15 cellular contexts compared by ENCODE assay signal in genomic region chr10:50400694-50401093, GRCh38.
DNase-seq lines count a peak whose midpoint lies in the region; ATAC-seq, FAIRE-seq and TF ChIP-seq lines count a peak whose summit lies in the region.
"Had no signal": no experiment of that assay in that cellular context is flagged by ENCODE, and none has a peak within 500 bp of the region (broad histone marks: within the 10 kb centered on the region; RNA-seq: fewer than 3 reads in every experiment).

No MANE protein-coding gene starts in this region.

- DNase-seq in GM12891 (ENCODE audit: insufficient read length, low spot score), result no peak
- DNase-seq in NB4 (ENCODE audit: low read depth), result peak; percentile 14
- DNase-seq in fibroblast of mammary gland (ENCODE audit: low read depth), result peak; percentile 36
- DNase-seq in sciatic nerve (ENCODE audit: low spot score), result no peak
- no peak for DNase-seq in T1000 (lab: John Stamatoyannopoulos, UW)
- DNase-seq in thyroid gland, result no peak
- DNase-seq: COR-L47, DMS153, EL, H9, Peyer's patch, SHP77 had no signal

- peak; percentile 16 for FAIRE-seq in GM12891 (lab: Jason Lieb, UNC)

- TF ChIP-seq CTCF in NB4 (IDR thresholded peaks at IDR 0.05; ENCODE audit: low read depth, low read length) (no peak), fibroblast of mammary gland (conservative IDR thresholded peaks at IDR 0.05; ENCODE audit: control insufficient read depth, insufficient read depth, low read depth, low read length) (no peak), thyroid gland (IDR thresholded peaks at IDR 0.05) (no peak)

- H3K27me3 ChIP-seq in thyroid gland, result no peaks in the 10 kb centered on the region
- H3K27me3 ChIP-seq: BLaER1 treated with 17β-estradiol and CSF1 and Interleukin-3, amounts not matched to agents 10 nM and 100 nM; Peyer's patch had no signal

- ATAC-seq in sciatic nerve (peak; percentile 50), HG03108 (IDR thresholded peaks at IDR 0.05; ENCODE audit: unreplicated experiment) (no peak)
- ATAC-seq: SK-N-SH treated with all-trans-retinoic acid at 6 μM for 48 hours had no signal

- H3K9me3 ChIP-seq in thyroid gland, result no peaks in the 10 kb centered on the region
- H3K9me3 ChIP-seq: BLaER1 treated with 17β-estradiol and CSF1 and Interleukin-3, amounts not matched to agents 10 nM and 100 nM; Peyer's patch had no signal

- H3K4me3 ChIP-seq in NB4 (ENCODE audit: low read depth, low read length) (no peak overlapping the region), fibroblast of mammary gland (ENCODE audit: control insufficient read depth, low read depth, low read length) (no peak overlapping the region), thyroid gland (replicated peaks in 1 of 3) (no peak overlapping the region)
- H3K4me3 ChIP-seq: BLaER1 treated with 17β-estradiol and CSF1 and Interleukin-3, amounts not matched to agents 10 nM and 100 nM; Peyer's patch had no signal

- peaks cover 0 to 4% of the 10 kb centered on the region in 2 donors for H3K4me1 ChIP-seq in thyroid gland
- H3K4me1 ChIP-seq: Peyer's patch had no signal

- no peaks in the 10 kb centered on the region for H3K36me3 ChIP-seq in thyroid gland
- H3K36me3 ChIP-seq: Peyer's patch had no signal

- WGBS in thyroid gland, 2 donors, result 82 to 85% methylated on average over 3 of the region's 3 CpGs

- H3K27ac ChIP-seq in thyroid gland, result no peak overlapping the region
- H3K27ac ChIP-seq: BLaER1 treated with 17β-estradiol and CSF1 and Interleukin-3, amounts not matched to agents 10 nM and 100 nM; Peyer's patch had no signal

- no peak for TF ChIP-seq POLR2A in GM12891 (IDR thresholded peaks at IDR 0.05; ENCODE audit: low read depth, low read length)
- TF ChIP-seq POLR2A in NB4 (IDR thresholded peaks at IDR 0.05; ENCODE audit: extremely low read depth, insufficient read length), result no peak
- TF ChIP-seq POLR2A in thyroid gland (IDR thresholded peaks at IDR 0.05), result no peak

- intact Hi-C loops in sciatic nerve (cut with DNase I), result no loop called here
- intact Hi-C loops in thyroid gland (cut with DNase I), result no loop called here

TF ChIP-seq in GM12891, 5 proteins besides CTCF, POLR2A, EP300 and RAD21:
- TF ChIP-seq TAF1 (IDR thresholded peaks at IDR 0.05; ENCODE audit: low read depth, low read length) (no peak), SPI1 (IDR thresholded peaks at IDR 0.05; ENCODE audit: low read depth, low read length) (no peak)

Comparison
In these comparisons a context has a peak if more than half of its experiments do, and no peak if none do; other contexts are left out.
1. DNase-seq: peak in NB4 (single experiment) and fibroblast of mammary gland (single experiment); none in GM12891 (single experiment), sciatic nerve (single experiment), T1000 (single experiment) and thyroid gland (0 of 2).